Comparison of ENCODE assay signal across 8 cellular contexts in the genomic region with DNA sequence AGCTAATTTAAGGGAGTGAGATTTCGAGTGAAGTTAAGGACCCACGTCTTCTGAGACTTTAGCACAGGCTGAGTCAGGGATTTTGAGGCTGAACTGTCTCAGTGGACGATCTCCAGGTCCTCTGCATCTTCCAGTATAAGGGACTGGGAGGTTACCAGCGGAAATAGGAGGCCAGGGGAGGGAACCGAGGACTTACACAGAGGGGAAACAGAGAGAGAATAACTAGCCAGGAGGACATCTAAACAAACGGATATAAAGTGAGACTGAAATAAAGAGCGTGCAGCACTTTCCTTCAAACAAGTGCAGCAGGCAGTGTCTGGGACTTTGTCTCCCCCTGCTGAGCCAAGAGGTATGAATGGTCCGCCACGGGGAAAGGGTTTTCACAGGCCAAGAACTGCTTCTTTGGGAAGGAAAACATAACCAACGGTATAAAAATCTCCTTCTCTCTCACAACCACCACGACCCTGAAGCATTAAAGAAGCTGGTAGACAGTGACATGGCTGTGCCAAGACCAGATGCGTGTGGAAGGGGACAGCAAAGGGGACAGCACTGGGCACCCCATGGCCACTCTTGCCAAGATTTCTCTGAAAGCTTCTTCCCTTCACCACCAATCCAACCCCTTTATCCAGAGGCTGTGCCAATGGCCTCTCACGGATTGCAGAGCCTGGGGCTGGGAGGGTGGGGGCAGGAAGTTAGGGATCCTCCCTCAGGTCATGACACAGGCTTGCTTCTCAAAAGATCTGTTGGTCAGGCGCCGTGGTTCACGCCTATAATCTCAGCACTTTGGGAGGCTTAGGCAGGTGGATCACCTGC.
DNase-seq lines count a peak whose midpoint lies in the region; ATAC-seq, FAIRE-seq and TF ChIP-seq lines count a peak whose summit lies in the region.

No MANE protein-coding gene starts in this region.

- intact Hi-C loops in ovary (cut with DNase I), result loop anchor here in 2 of 4 donors (5.0 kb wide), 1 partner anchor 149 kb away; a partner anchor contains a TSS

- peak; percentile 75 to 82 for ATAC-seq in activated naive CD4-positive, alpha-beta T cell treated with anti-CD3 and anti-CD28 coated beads, Interleukin-2, amount 50 U/mL, for 72 hours

- H3K4me1 ChIP-seq in ovary (ENCODE audit: insufficient read depth), result no peaks in the 10 kb centered on the region

- no peak for TF ChIP-seq POLR2A in ovary (IDR thresholded peaks at IDR 0.05)

- H3K4me3 ChIP-seq in ovary, result no peak overlapping the region

- H3K9me3 ChIP-seq in ovary, result no peaks in the 10 kb centered on the region

- H3K36me3 Mint-ChIP-seq in activated naive CD4-positive, alpha-beta T cell treated with anti-CD3 and anti-CD28 coated beads, Interleukin-2, amount 50 U/mL, for 72 hours, result no peaks in the 10 kb centered on the region

- no peaks in the 10 kb centered on the region for H3K9me3 Mint-ChIP-seq in activated naive CD4-positive, alpha-beta T cell treated with anti-CD3 and anti-CD28 coated beads, Interleukin-2, amount 50 U/mL, for 72 hours

- FAIRE-seq in urothelium cell line (lab: Jason Lieb, UNC), result no peak

- WGBS in ovary, 3 donors, result 21 to 23% (median 22%) methylated on average over 16 of the region's 16 CpGs

- TF ChIP-seq CTCF in ovary (IDR thresholded peaks at IDR 0.05), result peak; percentile 25 to 44 (median 38)

- H3K27me3 ChIP-seq in ovary, result no peaks in the 10 kb centered on the region

- H3K36me3 ChIP-seq in ovary, result no peaks in the 10 kb centered on the region

- H3K27ac ChIP-seq in ovary, result no peak overlapping the region

- H3K27ac Mint-ChIP-seq in activated naive CD4-positive, alpha-beta T cell treated with anti-CD3 and anti-CD28 coated beads, Interleukin-2, amount 50 U/mL, for 72 hours, result no peak overlapping the region

- DNase-seq in COLO668 (lab: John Stamatoyannopoulos, UW; ENCODE audit: unreplicated experiment) (peak; percentile 50), HPDE6-E6E7 (ENCODE audit: extremely low spot score) (peak; percentile 78), RPMI7951 (ENCODE audit: low read depth) (peak; percentile 48), globus pallidus (ENCODE audit: low spot score) (peak; percentile 74), ovary (peak; percentile 63 to 74 (median 71)), urothelium cell line (ENCODE audit: low spot score) (peak; percentile 13), GF-D8 (lab: John Stamatoyannopoulos, UW) (no peak)
- peak in 1 of 2 donors; percentile 53 for DNase-seq in activated naive CD4-positive, alpha-beta T cell treated with anti-CD3 and anti-CD28 coated beads, Interleukin-2, amount 50 U/mL, for 72 hours (ENCODE audit: low spot score in 2 of 2)

- TF ChIP-seq EP300 in ovary (IDR thresholded peaks at IDR 0.05), result no peak
